13 cellular contexts compared by ENCODE assay signal in genomic region chr4:173591760-173592159, GRCh38.
"Had no signal": no experiment of that assay in that cellular context is flagged by ENCODE, and none has a peak within 500 bp of the region (broad histone marks: within the 10 kb centered on the region; RNA-seq: fewer than 3 reads in every experiment).

No MANE protein-coding gene starts in this region.

- H3K4me3 ChIP-seq: adrenal gland, coronary artery, left lung, upper lobe of left lung had no signal

- H3K9me3 ChIP-seq: adrenal gland, left lung, upper lobe of left lung had no signal

- H3K36me3 ChIP-seq: adrenal gland, left lung, upper lobe of left lung had no signal

- H3K27ac ChIP-seq: adrenal gland, epithelial cell of prostate, left lung, upper lobe of left lung had no signal

- H3K27me3 ChIP-seq: adrenal gland, left lung, upper lobe of left lung had no signal

- H3K4me1 ChIP-seq: adrenal gland, left lung, upper lobe of left lung had no signal

- DNase-seq: activated CD4-positive, alpha-beta T cell treated with anti-CD3 and anti-CD28 coated beads, Interleukin-2, amount 50 U/mL, for 1 hour; activated naive CD4-positive, alpha-beta T cell treated with anti-CD3 and anti-CD28 coated beads, Interleukin-2, amount 50 U/mL, for 16 hours; adrenal gland; caudate nucleus; effector CD8-positive, alpha-beta T cell; left lung; mesenchymal stem cell; stimulated activated CD4-positive, alpha-beta T cell treated with anti-CD3 and anti-CD28 coated beads, Interleukin-4, amount 100 ng/mL, for 1 hour; stimulated activated CD8-positive, alpha-beta memory T cell treated with anti-CD3 and anti-CD28 coated beads, Interleukin-4, amount 100 ng/mL, for 48 hours; T-helper 1 cell; upper lobe of left lung had no signal
